In the genomic region with DNA sequence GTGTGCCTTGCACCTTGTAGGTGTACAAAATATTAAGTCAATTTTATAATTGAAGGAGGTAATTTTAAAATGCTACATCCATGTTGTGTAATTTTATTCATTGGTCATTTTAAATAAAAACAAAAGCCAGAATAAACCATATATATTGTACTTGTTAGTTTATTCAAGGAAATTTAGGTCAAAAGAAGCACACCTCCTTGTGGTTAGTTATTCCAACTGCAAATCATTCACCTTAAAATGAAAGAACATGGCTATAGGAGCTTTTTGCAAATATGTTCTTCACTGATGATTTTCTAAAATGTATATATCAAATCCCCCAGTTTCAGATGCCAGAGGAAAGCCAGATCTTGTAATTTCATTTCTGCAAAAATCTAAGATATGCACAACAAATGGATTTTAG, we compare ENCODE assay signal across 13 cellular contexts. TPM values are rescaled to one million over a fixed set of nuclear protein-coding genes. Genes with fewer than 3 reads are reported as not detected.
DNase-seq lines count a peak whose midpoint lies in the region; TF ChIP-seq lines count a peak whose summit lies in the region.
"Had no signal": no experiment of that assay in that cellular context is flagged by ENCODE, and none has a peak within 500 bp of the region (broad histone marks: within the 10 kb centered on the region; RNA-seq: fewer than 3 reads in every experiment).

No MANE protein-coding gene starts in this region.

- no peak overlapping the region for H3K27ac ChIP-seq in C4-2B
- H3K27ac ChIP-seq: dorsolateral prefrontal cortex had no signal

- TF ChIP-seq CTCF in C4-2B (conservative IDR thresholded peaks at IDR 0.05) (peak; percentile 72), LNCAP (IDR thresholded peaks at IDR 0.05) (peak; percentile 61)

- intact Hi-C loops in posterior vena cava (cut with DNase I): no loop called here

- peak; percentile 16 for DNase-seq in astrocyte of the hippocampus (ENCODE audit: low read depth, low spot score)
- DNase-seq in lung microvascular endothelial cell (ENCODE audit: low read depth in 2 of 2): peak; percentile 40 to 41
- DNase-seq in posterior vena cava (ENCODE audit: low spot score): no peak
- no peak for DNase-seq in 8988T
- no peak for DNase-seq in kidney tubule cell (ENCODE audit: low spot score)
- DNase-seq in stimulated activated CD4-positive, alpha-beta T cell treated with anti-CD3 and anti-CD28 coated beads, Interleukin-15, amount 100 ng/mL, for 24 hours: no peak
- DNase-seq: activated CD4-positive, alpha-beta T cell treated with anti-CD3 and anti-CD28 coated beads, Interleukin-2, amount 10 ng/mL, durations not matched to agents 7 days and 5 days; activated gamma-delta T cell; DMS79; dorsolateral prefrontal cortex; mucosa of descending colon had no signal

RNA-seq across cellular contexts. Expression of a gene that starts 5.4 kb away (rescaled TPM):
- 15.5 and 17.0 TPM in 2 replicates for total RNA-seq in lung microvascular endothelial cell
- total RNA-seq in posterior vena cava: 10 to 100 TPM; 50.1 to 55.2 TPM

Comparison
In these comparisons a context has a peak if more than half of its experiments do, and no peak if none do; other contexts are left out.
1. DNase-seq: peak in astrocyte of the hippocampus (single experiment) and lung microvascular endothelial cell (2 of 2); none in posterior vena cava (single experiment), 8988T (single experiment), kidney tubule cell (single experiment) and stimulated activated CD4-positive, alpha-beta T cell treated with anti-CD3 and anti-CD28 coated beads, Interleukin-15, amount 100 ng/mL, for 24 hours (single experiment).